8 cellular contexts compared by ENCODE assay signal in genomic region chr3:182713743-182714517, GRCh38.
DNase-seq lines count a peak whose midpoint lies in the region; ATAC-seq and TF ChIP-seq lines count a peak whose summit lies in the region.

No MANE protein-coding gene starts in this region.

- H3K27me3 Mint-ChIP-seq in neural progenitor cell (ENCODE audit: insufficient read depth, low read depth): peaks cover 7% of the 10 kb centered on the region
- no peaks in the 10 kb centered on the region for H3K27me3 Mint-ChIP-seq in activated T-helper 2 cell treated with anti-CD3 and anti-CD28 coated beads, Interferon-gamma antibody, Interleukin-2, Interleukin-4, amounts not matched to agents 10 μg/mL and 5 μg/mL and 100 μg/mL, durations not matched to agents 14 hours and 24 hours and 36 hours (ENCODE audit: low read depth)

- no peaks in the 10 kb centered on the region for H3K36me3 ChIP-seq in neural progenitor cell

- H3K27ac Mint-ChIP-seq in neural progenitor cell: no peak overlapping the region
- no peak overlapping the region for H3K27ac Mint-ChIP-seq in activated T-helper 2 cell treated with anti-CD3 and anti-CD28 coated beads, Interferon-gamma antibody, Interleukin-2, Interleukin-4, amounts not matched to agents 10 μg/mL and 5 μg/mL and 100 μg/mL, durations not matched to agents 14 hours and 24 hours and 36 hours

- H3F3A ChIP-seq in neural progenitor cell (ENCODE audit: low read depth): peaks cover 6% of the 10 kb centered on the region

- H4K20me1 ChIP-seq in neural progenitor cell (ENCODE audit: low read depth): no peaks in the 10 kb centered on the region

- H3K79me2 ChIP-seq in neural progenitor cell (ENCODE audit: low read depth): no peaks in the 10 kb centered on the region

- no peak overlapping the region for H3K9ac ChIP-seq in neural progenitor cell

- intact Hi-C loops in activated T-helper 2 cell treated with anti-CD3 and anti-CD28 coated beads, Interferon-gamma antibody, Interleukin-2, Interleukin-4, amounts not matched to agents 10 μg/mL and 5 μg/mL and 100 μg/mL, durations not matched to agents 14 hours and 24 hours and 36 hours (cut with micrococcal nuclease): loop anchor here (1.0 to 10.0 kb wide), 3 partner anchors 73 to 161 kb away; no protein-coding TSS in a partner anchor

- H3K4me1 Mint-ChIP-seq in neural progenitor cell: peaks cover 10% of the 10 kb centered on the region
- H3K4me1 Mint-ChIP-seq in activated T-helper 2 cell treated with anti-CD3 and anti-CD28 coated beads, Interferon-gamma antibody, Interleukin-2, Interleukin-4, amounts not matched to agents 10 μg/mL and 5 μg/mL and 100 μg/mL, durations not matched to agents 14 hours and 24 hours and 36 hours (ENCODE audit: low read depth): peaks cover 11% of the 10 kb centered on the region

- no peak overlapping the region for H3K27ac ChIP-seq in neural progenitor cell

- TF ChIP-seq CTCF in GM12864 (IDR thresholded peaks at IDR 0.05; ENCODE audit: low read depth, low read length, missing control alignments) (peak; percentile 57), neural progenitor cell (IDR thresholded peaks at IDR 0.05) (peak; percentile 73)

- no peaks in the 10 kb centered on the region for H3K36me3 Mint-ChIP-seq in neural progenitor cell
- no peaks in the 10 kb centered on the region for H3K36me3 Mint-ChIP-seq in activated T-helper 2 cell treated with anti-CD3 and anti-CD28 coated beads, Interferon-gamma antibody, Interleukin-2, Interleukin-4, amounts not matched to agents 10 μg/mL and 5 μg/mL and 100 μg/mL, durations not matched to agents 14 hours and 24 hours and 36 hours (ENCODE audit: low read depth)

- H3K4me2 ChIP-seq in neural progenitor cell: no peak overlapping the region

- H3K4me3 Mint-ChIP-seq in neural progenitor cell: no peak overlapping the region
- H3K4me3 Mint-ChIP-seq in activated T-helper 2 cell treated with anti-CD3 and anti-CD28 coated beads, Interferon-gamma antibody, Interleukin-2, Interleukin-4, amounts not matched to agents 10 μg/mL and 5 μg/mL and 100 μg/mL, durations not matched to agents 14 hours and 24 hours and 36 hours (ENCODE audit: low read depth): no peak overlapping the region

- peak; percentile 36 for ATAC-seq in HG02642 (IDR thresholded peaks at IDR 0.05; ENCODE audit: poor library complexity, unreplicated experiment)

- peak overlapping the region; percentile 80 for H2AFZ ChIP-seq in neural progenitor cell (replicated peaks)

- H3K9me3 ChIP-seq in neural progenitor cell (ENCODE audit: low read depth): no peaks in the 10 kb centered on the region

- H3K9me3 Mint-ChIP-seq in neural progenitor cell: no peaks in the 10 kb centered on the region
- no peaks in the 10 kb centered on the region for H3K9me3 Mint-ChIP-seq in activated T-helper 2 cell treated with anti-CD3 and anti-CD28 coated beads, Interferon-gamma antibody, Interleukin-2, Interleukin-4, amounts not matched to agents 10 μg/mL and 5 μg/mL and 100 μg/mL, durations not matched to agents 14 hours and 24 hours and 36 hours

- H3K27me3 ChIP-seq in neural progenitor cell: no peaks in the 10 kb centered on the region

- peaks cover 18% of the 10 kb centered on the region for H3K4me1 ChIP-seq in neural progenitor cell

- H3K4me3 ChIP-seq in GM12864 (ENCODE audit: low read depth, low read length) (no peak overlapping the region), neural progenitor cell (no peak overlapping the region)

- DNase-seq in A172 (ENCODE audit: low spot score) (peak; percentile 65), GM12864 (ENCODE audit: low read depth) (no peak), NCI-H1417 (lab: John Stamatoyannopoulos, UW) (peak; percentile 58 to 86 (median 65)), SK-N-DZ (ENCODE audit: low spot score) (peak; percentile 72), fibroblast of gingiva (ENCODE audit: low read depth) (peak; percentile 57), neural progenitor cell (ENCODE audit: low spot score) (peak; percentile 73)
- DNase-seq in activated T-helper 2 cell treated with anti-CD3 and anti-CD28 coated beads, Interferon-gamma antibody, Interleukin-2, Interleukin-4, amounts not matched to agents 10 μg/mL and 5 μg/mL and 100 μg/mL, durations not matched to agents 14 hours and 24 hours and 36 hours (ENCODE audit: low spot score): no peak

Comparison
In these comparisons a context has a peak if more than half of its experiments do, and no peak if none do; other contexts are left out.
1. DNase-seq: peak in A172 (single experiment), NCI-H1417 (3 of 3), SK-N-DZ (single experiment), fibroblast of gingiva (single experiment) and neural progenitor cell (single experiment); none in GM12864 (single experiment) and activated T-helper 2 cell treated with anti-CD3 and anti-CD28 coated beads, Interferon-gamma antibody, Interleukin-2, Interleukin-4, amounts not matched to agents 10 μg/mL and 5 μg/mL and 100 μg/mL, durations not matched to agents 14 hours and 24 hours and 36 hours (single experiment).